In genomic region chr1:41882068-41882477, GRCh38 we compare ENCODE assay signal across 12 cellular contexts. TPM values are rescaled to one million over a fixed set of nuclear protein-coding genes. Genes with fewer than 3 reads are reported as not detected.
DNase-seq lines count a peak whose midpoint lies in the region; ATAC-seq and TF ChIP-seq lines count a peak whose summit lies in the region.
"Had no signal": no experiment of that assay in that cellular context is flagged by ENCODE, and none has a peak within 500 bp of the region (broad histone marks: within the 10 kb centered on the region; RNA-seq: fewer than 3 reads in every experiment).

No MANE protein-coding gene starts in this region.

- peak overlapping the region; percentile 10 for H3K27ac Mint-ChIP-seq in activated naive CD8-positive, alpha-beta T cell treated with anti-CD3 and anti-CD28 coated beads, Interleukin-2, amount 10 ng/mL, durations not matched to agents 7 days and 5 days
- no peak overlapping the region for H3K27ac Mint-ChIP-seq in activated naive CD8-positive, alpha-beta T cell treated with anti-CD3 and anti-CD28 coated beads, Interleukin-2, amount 50 U/mL, for 24 hours
- peak overlapping the region; percentile 85 for H3K27ac Mint-ChIP-seq in type B pancreatic cell
- H3K27ac Mint-ChIP-seq in activated T-cell treated with anti-CD3 and anti-CD28 coated beads, Interleukin-2, amount 50 U/mL, for 72 hours = no peak overlapping the region
- H3K27ac Mint-ChIP-seq: activated B cell treated with CpG ODN at 0.5 μM for 24 hours had no signal

- TF ChIP-seq CTCF in epithelial cell of esophagus (IDR thresholded peaks at IDR 0.05; ENCODE audit: insufficient read depth, low read depth, low read length, missing control alignments) (no peak), type B pancreatic cell (conservative IDR thresholded peaks at IDR 0.05) (no peak)

- peaks cover 22% of the 10 kb centered on the region for H3K4me1 Mint-ChIP-seq in activated naive CD8-positive, alpha-beta T cell treated with anti-CD3 and anti-CD28 coated beads, Interleukin-2, amount 10 ng/mL, durations not matched to agents 7 days and 5 days
- peaks cover 14% of the 10 kb centered on the region for H3K4me1 Mint-ChIP-seq in activated naive CD8-positive, alpha-beta T cell treated with anti-CD3 and anti-CD28 coated beads, Interleukin-2, amount 50 U/mL, for 24 hours
- peaks cover 21% of the 10 kb centered on the region for H3K4me1 Mint-ChIP-seq in type B pancreatic cell (ENCODE audit: unreplicated experiment)
- H3K4me1 Mint-ChIP-seq in activated T-cell treated with anti-CD3 and anti-CD28 coated beads, Interleukin-2, amount 50 U/mL, for 72 hours (ENCODE audit: low read depth) = peaks cover 28% of the 10 kb centered on the region

- H3K36me3 Mint-ChIP-seq in activated naive CD8-positive, alpha-beta T cell treated with anti-CD3 and anti-CD28 coated beads, Interleukin-2, amount 10 ng/mL, durations not matched to agents 7 days and 5 days = peaks cover 1% of the 10 kb centered on the region
- no peaks in the 10 kb centered on the region for H3K36me3 Mint-ChIP-seq in activated naive CD8-positive, alpha-beta T cell treated with anti-CD3 and anti-CD28 coated beads, Interleukin-2, amount 50 U/mL, for 24 hours (ENCODE audit: low read depth)
- H3K36me3 Mint-ChIP-seq in type B pancreatic cell = no peaks in the 10 kb centered on the region
- H3K36me3 Mint-ChIP-seq in activated T-cell treated with anti-CD3 and anti-CD28 coated beads, Interleukin-2, amount 50 U/mL, for 72 hours (ENCODE audit: insufficient read depth in 2 of 2) = no peaks in the 10 kb centered on the region

- POLR2A ChIA-PET in activated naive CD8-positive, alpha-beta T cell treated with anti-CD3 and anti-CD28 coated beads, Interleukin-2, amount 10 ng/mL, durations not matched to agents 7 days and 5 days (lab: Charles Lee) = interaction anchor here (1.6 kb wide), 1 partner anchor 38 kb away, joined by 5 read pairs; no protein-coding TSS in a partner anchor

- no peak overlapping the region for H3K4me3 ChIP-seq in epithelial cell of esophagus (ENCODE audit: low read length)

- no peak overlapping the region for H3K4me3 Mint-ChIP-seq in activated naive CD8-positive, alpha-beta T cell treated with anti-CD3 and anti-CD28 coated beads, Interleukin-2, amount 10 ng/mL, durations not matched to agents 7 days and 5 days
- no peak overlapping the region for H3K4me3 Mint-ChIP-seq in activated naive CD8-positive, alpha-beta T cell treated with anti-CD3 and anti-CD28 coated beads, Interleukin-2, amount 50 U/mL, for 24 hours
- H3K4me3 Mint-ChIP-seq in type B pancreatic cell = peak overlapping the region; percentile 50
- H3K4me3 Mint-ChIP-seq in activated T-cell treated with anti-CD3 and anti-CD28 coated beads, Interleukin-2, amount 50 U/mL, for 72 hours = no peak overlapping the region
- H3K4me3 Mint-ChIP-seq: activated B cell treated with CpG ODN at 0.5 μM for 24 hours; central memory CD8-positive, alpha-beta T cell had no signal

- peaks cover 2% of the 10 kb centered on the region for H3K27me3 Mint-ChIP-seq in activated naive CD8-positive, alpha-beta T cell treated with anti-CD3 and anti-CD28 coated beads, Interleukin-2, amount 10 ng/mL, durations not matched to agents 7 days and 5 days
- no peaks in the 10 kb centered on the region for H3K27me3 Mint-ChIP-seq in activated naive CD8-positive, alpha-beta T cell treated with anti-CD3 and anti-CD28 coated beads, Interleukin-2, amount 50 U/mL, for 24 hours
- H3K27me3 Mint-ChIP-seq in type B pancreatic cell = no peaks in the 10 kb centered on the region
- H3K27me3 Mint-ChIP-seq in activated T-cell treated with anti-CD3 and anti-CD28 coated beads, Interleukin-2, amount 50 U/mL, for 72 hours (ENCODE audit: low read depth) = no peaks in the 10 kb centered on the region
- H3K27me3 Mint-ChIP-seq: activated B cell treated with CpG ODN at 0.5 μM for 24 hours; central memory CD8-positive, alpha-beta T cell had no signal

- no peak for ATAC-seq in activated naive CD8-positive, alpha-beta T cell treated with anti-CD3 and anti-CD28 coated beads, Interleukin-2, amount 10 ng/mL, durations not matched to agents 7 days and 5 days (ENCODE audit: low read depth)
- no peak for ATAC-seq in activated naive CD8-positive, alpha-beta T cell treated with anti-CD3 and anti-CD28 coated beads, Interleukin-2, amount 50 U/mL, for 24 hours
- no peak for ATAC-seq in activated T-cell treated with anti-CD3 and anti-CD28 coated beads, Interleukin-2, amount 50 U/mL, for 72 hours (replicated peaks in 1 of 2)

- no peak for DNase-seq in activated naive CD8-positive, alpha-beta T cell treated with anti-CD3 and anti-CD28 coated beads, Interleukin-2, amount 10 ng/mL, durations not matched to agents 7 days and 5 days
- no peak for DNase-seq in activated naive CD8-positive, alpha-beta T cell treated with anti-CD3 and anti-CD28 coated beads, Interleukin-2, amount 50 U/mL, for 24 hours
- DNase-seq in NCI-H510A (lab: John Stamatoyannopoulos, UW) (peak; percentile 88), epithelial cell of esophagus (ENCODE audit: low read depth) (peak; percentile 44), type B pancreatic cell (ENCODE audit: extremely low spot score, unreplicated experiment) (no peak), medulla oblongata (ENCODE audit: extremely low spot score) (no peak)
- no peak for DNase-seq in activated naive CD4-positive, alpha-beta T cell treated with anti-CD3 and anti-CD28 coated beads, Interleukin-2, amount 50 U/mL, for 16 hours
- no peak for DNase-seq in activated T-cell treated with anti-CD3 and anti-CD28 coated beads, Interleukin-2, amount 50 U/mL, for 72 hours
- DNase-seq: activated B cell treated with CpG ODN at 0.5 μM for 24 hours, foreskin fibroblast, mesendoderm had no signal

- no peaks in the 10 kb centered on the region for H3K9me3 Mint-ChIP-seq in activated naive CD8-positive, alpha-beta T cell treated with anti-CD3 and anti-CD28 coated beads, Interleukin-2, amount 10 ng/mL, durations not matched to agents 7 days and 5 days
- H3K9me3 Mint-ChIP-seq in activated naive CD8-positive, alpha-beta T cell treated with anti-CD3 and anti-CD28 coated beads, Interleukin-2, amount 50 U/mL, for 24 hours = no peaks in the 10 kb centered on the region
- peaks cover 9% of the 10 kb centered on the region for H3K9me3 Mint-ChIP-seq in type B pancreatic cell
- no peaks in the 10 kb centered on the region for H3K9me3 Mint-ChIP-seq in activated T-cell treated with anti-CD3 and anti-CD28 coated beads, Interleukin-2, amount 50 U/mL, for 72 hours
- H3K9me3 Mint-ChIP-seq: activated B cell treated with CpG ODN at 0.5 μM for 24 hours; central memory CD8-positive, alpha-beta T cell had no signal

RNA-seq across cellular contexts. Expression of gene HIVEP3, which starts 36.6 kb away (rescaled TPM):
- total RNA-seq in activated naive CD8-positive, alpha-beta T cell treated with anti-CD3 and anti-CD28 coated beads, Interleukin-2, amount 10 ng/mL, durations not matched to agents 7 days and 5 days = 10 to 100 TPM; 10.1 to 10.7 TPM
- total RNA-seq in type B pancreatic cell (ENCODE audit: low replicate concordance) = 3.7 and 9.2 TPM in 2 replicates
- total RNA-seq in activated T-cell treated with anti-CD3 and anti-CD28 coated beads, Interleukin-2, amount 50 U/mL, for 72 hours = 10 to 100 TPM; 22.8 to 29.2 TPM

Comparison
In these comparisons a context has a peak if more than half of its experiments do, and no peak if none do; other contexts are left out.
1. H3K27ac Mint-ChIP-seq: peak in activated naive CD8-positive, alpha-beta T cell treated with anti-CD3 and anti-CD28 coated beads, Interleukin-2, amount 10 ng/mL, durations not matched to agents 7 days and 5 days (single experiment) and type B pancreatic cell (single experiment); none in activated naive CD8-positive, alpha-beta T cell treated with anti-CD3 and anti-CD28 coated beads, Interleukin-2, amount 50 U/mL, for 24 hours (single experiment) and activated T-cell treated with anti-CD3 and anti-CD28 coated beads, Interleukin-2, amount 50 U/mL, for 72 hours (single experiment).
2. DNase-seq: peak in NCI-H510A (single experiment) and epithelial cell of esophagus (single experiment); none in activated naive CD8-positive, alpha-beta T cell treated with anti-CD3 and anti-CD28 coated beads, Interleukin-2, amount 10 ng/mL, durations not matched to agents 7 days and 5 days (single experiment), activated naive CD8-positive, alpha-beta T cell treated with anti-CD3 and anti-CD28 coated beads, Interleukin-2, amount 50 U/mL, for 24 hours (single experiment), type B pancreatic cell (single experiment), activated naive CD4-positive, alpha-beta T cell treated with anti-CD3 and anti-CD28 coated beads, Interleukin-2, amount 50 U/mL, for 16 hours (single experiment), activated T-cell treated with anti-CD3 and anti-CD28 coated beads, Interleukin-2, amount 50 U/mL, for 72 hours (0 of 2) and medulla oblongata (single experiment).